In genomic region chr9:88477300-88477751, GRCh38 we compare ENCODE assay signal across 11 cellular contexts. TPM values are rescaled to one million over a fixed set of nuclear protein-coding genes. Genes with fewer than 3 reads are reported as not detected.
A peak's percentile ranks its signal among the peaks of the same experiment; 100 is the strongest.
DNase-seq lines count a peak whose midpoint lies in the region; ATAC-seq, FAIRE-seq and TF ChIP-seq lines count a peak whose summit lies in the region.
"Had no signal": no experiment of that assay in that cellular context is flagged by ENCODE, and none has a peak within 500 bp of the region (broad histone marks: within the 10 kb centered on the region; RNA-seq: fewer than 3 reads in every experiment).

No MANE protein-coding gene starts in this region.

- POLR2A ChIA-PET in GM12878 (lab: Charles Lee) (no interaction called here), HEK293T (lab: Yijun Ruan, JAX) (no interaction called here)

- no peaks in the 10 kb centered on the region for H4K20me1 ChIP-seq in GM12878 (ENCODE audit: control insufficient read depth, insufficient read depth)

- no peaks in the 10 kb centered on the region for H3K9me3 Mint-ChIP-seq in neural crest cell
- H3K9me3 Mint-ChIP-seq: activated B cell treated with CpG ODN at 0.5 μM for 24 hours; central memory CD8-positive, alpha-beta T cell had no signal

- H3K4me1 Mint-ChIP-seq in neural crest cell: peaks cover 8% of the 10 kb centered on the region
- H3K4me1 Mint-ChIP-seq: activated B cell treated with CpG ODN at 0.5 μM for 24 hours; central memory CD8-positive, alpha-beta T cell had no signal

- no peaks in the 10 kb centered on the region for H3K9me3 ChIP-seq in GM12878 (replicated peaks; ENCODE audit: control insufficient read depth, insufficient read depth, low read length)
- H3K9me3 ChIP-seq: heart left ventricle, testis had no signal

- H3K27ac Mint-ChIP-seq in neural crest cell (ENCODE audit: unreplicated experiment): peak overlapping the region; percentile 27
- H3K27ac Mint-ChIP-seq: activated B cell treated with CpG ODN at 0.5 μM for 24 hours had no signal

- BruUV-seq in GM12878 (replicated peaks; lab: Mats Ljungman, UMichigan): no TSS peak

- intact Hi-C loops in GM12878 (cut with micrococcal nuclease; ENCODE audit: unreplicated experiment): no loop called here

- SMC1A ChIA-PET in GM12878 (lab: Charles Lee; ENCODE audit: uncharacterized antibody, unreplicated experiment): interaction anchor here (1.4 kb wide), 1 partner anchor 10 kb away, joined by 11 read pairs; no protein-coding TSS in a partner anchor

- no peak overlapping the region for H3K27ac ChIP-seq in GM12878 (ENCODE audit: control insufficient read depth, insufficient read depth)
- H3K27ac ChIP-seq: heart left ventricle, testis had no signal

- TF ChIP-seq POLR2A in GM12878 (IDR thresholded peaks at IDR 0.05; ENCODE audit: low read depth, low read length): no peak

- H3K4me3 Mint-ChIP-seq in neural crest cell: no peak overlapping the region
- H3K4me3 Mint-ChIP-seq: activated B cell treated with CpG ODN at 0.5 μM for 24 hours; central memory CD8-positive, alpha-beta T cell had no signal

- TF ChIP-seq CTCF in GM12878 (IDR thresholded peaks at IDR 0.05 in 2 of 3, conservative IDR thresholded peaks at IDR 0.05 in 1 of 3; ENCODE audit: control insufficient read depth in 2 of 3, extremely low read depth in 1 of 3, insufficient read depth in 1 of 3, low read depth in 3 of 3, low read length in 3 of 3) (no peak), neural crest cell (conservative IDR thresholded peaks at IDR 0.05) (no peak)

- ATAC-seq in GM12878: peak; percentile 76
- no peak for ATAC-seq in HG03469 (IDR thresholded peaks at IDR 0.05; ENCODE audit: unreplicated experiment)

- H3K4me3 ChIP-seq in GM12878: no peak overlapping the region
- H3K4me3 ChIP-seq: heart left ventricle, testis had no signal

- RAD21 ChIA-PET in GM12878 (lab: Charles Lee; ENCODE audit: unreplicated experiment): no interaction called here

- H3K4me2 ChIP-seq in GM12878 (ENCODE audit: control insufficient read depth, insufficient read depth): no peak overlapping the region

- WGBS in GM12878 (ENCODE audit: insufficient coverage, insufficient replicate concordance, low lambda C conversion rate, missing lambda C conversion rate): 8% methylated on average over 3 of the region's 3 CpGs

- H3K27me3 Mint-ChIP-seq in neural crest cell (ENCODE audit: low read depth): no peaks in the 10 kb centered on the region
- H3K27me3 Mint-ChIP-seq: activated B cell treated with CpG ODN at 0.5 μM for 24 hours; central memory CD8-positive, alpha-beta T cell had no signal

- CTCF ChIA-PET in GM12878 (lab: Yijun Ruan, JAX): interaction anchor here (1.5 kb wide), 1 partner anchor 10 kb away, joined by 7 read pairs; no protein-coding TSS in a partner anchor
- CTCF ChIA-PET in HEK293T (lab: Yijun Ruan, JAX): no interaction called here

- H2AFZ ChIP-seq in GM12878 (ENCODE audit: control insufficient read depth, low read depth, low read length): no peak overlapping the region

- H3K36me3 ChIP-seq in GM12878 (ENCODE audit: control insufficient read depth in 2 of 2, insufficient read depth in 2 of 2, low read length in 1 of 2): no peaks in the 10 kb centered on the region; a peak in 2 of 4 replicates

- peak; percentile 99 for DNase-seq in EL
- DNase-seq in HPDE6-E6E7 (ENCODE audit: extremely low spot score): peak; percentile 51
- peak; percentile 35 for DNase-seq in GM12878 (ENCODE audit: low read depth, low spot score)
- no peak for DNase-seq in neural crest cell (ENCODE audit: low read depth, low spot score)
- no peak for DNase-seq in HEK293T (ENCODE audit: extremely low spot score)
- DNase-seq in NCI-H146 (lab: John Stamatoyannopoulos, UW): no peak
- DNase-seq: activated B cell treated with CpG ODN at 0.5 μM for 24 hours, heart left ventricle, testis had no signal

- H3K9ac ChIP-seq in GM12878 (ENCODE audit: control insufficient read depth, insufficient read depth, low read length): no peak overlapping the region

- H3K27me3 ChIP-seq in GM12878 (replicated peaks in 1 of 2; ENCODE audit: control insufficient read depth in 2 of 2, insufficient read depth in 2 of 2, low read length in 1 of 2): no peaks in the 10 kb centered on the region
- H3K27me3 ChIP-seq: heart left ventricle, testis had no signal

- in situ Hi-C loops in GM12878 (cut with MboI): no loop called here

- FAIRE-seq in GM12878 (lab: Jason Lieb, UNC): no peak

- H3K36me3 Mint-ChIP-seq in neural crest cell (ENCODE audit: low read depth): peaks cover 7% of the 10 kb centered on the region

- no peaks in the 10 kb centered on the region for H3K79me2 ChIP-seq in GM12878 (ENCODE audit: control insufficient read depth, insufficient read depth, low read length)

- TF ChIP-seq RAD21 in GM12878 (IDR thresholded peaks at IDR 0.05; ENCODE audit: insufficient read depth, low read depth, low read length): no peak

- peaks cover 4% of the 10 kb centered on the region; the same call in 1 of the 2 replicates for H3K4me1 ChIP-seq in GM12878 (ENCODE audit: control insufficient read depth, insufficient read depth, low read length)
- H3K4me1 ChIP-seq: testis had no signal

- peak in 1 of 2 experiments; percentile 78; a peak in 2 of 4 replicates for TF ChIP-seq EP300 in GM12878 (IDR thresholded peaks at IDR 0.05; ENCODE audit: borderline replicate concordance in 1 of 2, control insufficient read depth in 1 of 2, low read depth in 2 of 2, low read length in 2 of 2)

TF ChIP-seq in GM12878, 131 proteins besides CTCF, POLR2A, EP300 and RAD21 (continues in another document):
- TF ChIP-seq CHD2 (IDR thresholded peaks at IDR 0.05; ENCODE audit: borderline replicate concordance, low read depth, low read length) (0 out of 2 replicates have a peak, but pooled peaks have one; percentile 11), IKZF2 (IDR thresholded peaks at IDR 0.05) (peak; percentile 75 to 87), MTA3 (IDR thresholded peaks at IDR 0.05; ENCODE audit: borderline replicate concordance, low read length) (no peak), MTA2 (IDR thresholded peaks at IDR 0.05; ENCODE audit: low read depth) (peak; percentile 99), IRF4 (IDR thresholded peaks at IDR 0.05; ENCODE audit: low read depth, low read length) (peak; percentile 54; the same call in 1 of the 2 replicates), HDGF (IDR thresholded peaks at IDR 0.05) (no peak), RFX5 (IDR thresholded peaks at IDR 0.05; ENCODE audit: low read depth, low read length) (no peak), FOS (IDR thresholded peaks at IDR 0.05; ENCODE audit: borderline replicate concordance, extremely low read depth, insufficient read length) (no peak), RUNX3 (IDR thresholded peaks at IDR 0.05; ENCODE audit: low read length) (peak; percentile 71; the same call in 1 of the 2 replicates), CREB1 (IDR thresholded peaks at IDR 0.05; ENCODE audit: low read depth) (no peak), EZH2 (IDR thresholded peaks at IDR 0.05; ENCODE audit: borderline replicate concordance, control insufficient read depth, low read depth, low read length) (no peak), GABPA (IDR thresholded peaks at IDR 0.05; ENCODE audit: low read depth) (no peak), SIX5 (IDR thresholded peaks at IDR 0.05; ENCODE audit: low read depth, low read length, severe bottlenecking) (no peak)

TF ChIP-seq in HEK293T, 16 proteins besides CTCF, POLR2A, EP300 and RAD21:
- TF ChIP-seq LEF1 (IDR thresholded peaks at IDR 0.05; ENCODE audit: borderline replicate concordance) (no peak), ARNT (IDR thresholded peaks at IDR 0.05) (no peak), SP1 (IDR thresholded peaks at IDR 0.05) (no peak), BHLHE40 (IDR thresholded peaks at IDR 0.05; ENCODE audit: borderline replicate concordance) (no peak), TARDBP (IDR thresholded peaks at IDR 0.05) (no peak), NFRKB (IDR thresholded peaks at IDR 0.05) (no peak), ELF4 (IDR thresholded peaks at IDR 0.05) (no peak), HDGF (IDR thresholded peaks at IDR 0.05; ENCODE audit: borderline replicate concordance) (no peak), L3MBTL2 (conservative IDR thresholded peaks at IDR 0.05) (no peak), FOXA1 (IDR thresholded peaks at IDR 0.05) (no peak), SUZ12 (IDR thresholded peaks at IDR 0.05) (no peak), ZNF384 (IDR thresholded peaks at IDR 0.05) (no peak), PKNOX1 (IDR thresholded peaks at IDR 0.05) (no peak), CTBP1 (IDR thresholded peaks at IDR 0.05; ENCODE audit: borderline replicate concordance) (no peak), FOXM1 (IDR thresholded peaks at IDR 0.05; ENCODE audit: borderline replicate concordance) (no peak)

RNA-seq across cellular contexts. Expression of gene NXNL2, which starts 57.7 kb away (rescaled TPM):
- total RNA-seq in GM12878 (2013; cell fraction: nucleolus; rRNA removed): not detected in 2 replicates
- total RNA-seq in GM12878 (2014; rRNA removed) (not detected in 2 replicates), GM12878 (2014; rRNA removed; fragmentation: Illumina TruSeq; extraction: Trizol) (not detected in 2 replicates), GM12878 (2021) (not detected in 2 replicates), neural crest cell (not detected in 2 replicates)
- polyA plus RNA-seq in GM12878 (2011; ENCODE audit: low read depth): not detected
- polyA plus RNA-seq in GM12878 (2011; rRNA removed) (not detected in 2 replicates), GM12878 (2014; fragmentation: Illumina TruSeq; extraction: Trizol) (not detected in 2 replicates), GM12878 (2014; fragmentation: Nextera tagmentation; extraction: Ambion mirVana) (not detected), GM12878 (2014; rRNA removed) (not detected in 2 replicates), GM12878 (2016; fragmentation: Nextera tagmentation; extraction: Ambion mirVana) (not detected)
- polyA plus RNA-seq in GM12878 (2011; cell fraction: cytosol; rRNA removed): not detected in 2 replicates
- polyA plus RNA-seq in GM12878 (2011; cell fraction: nucleus; rRNA removed): not detected in 2 replicates
- not detected in 2 replicates for polyA plus RNA-seq in GM12878 (2012)
- not detected in 2 replicates for polyA minus RNA-seq in GM12878 (2011; rRNA and poly(A)+ RNA removed)
- not detected in 2 replicates for polyA minus RNA-seq in GM12878 (2011; cell fraction: cytosol; rRNA and poly(A)+ RNA removed)
- not detected in 2 replicates for polyA minus RNA-seq in GM12878 (2011; cell fraction: nucleus; rRNA and poly(A)+ RNA removed)
- total RNA-seq: activated B cell treated with CpG ODN at 0.5 μM for 24 hours, heart left ventricle had no signal

Comparison
In these comparisons a context has a peak if more than half of its experiments do, and no peak if none do; other contexts are left out.
1. DNase-seq: peak in EL (single experiment), HPDE6-E6E7 (single experiment) and GM12878 (single experiment); none in neural crest cell (single experiment), HEK293T (single experiment) and NCI-H146 (single experiment).